ENCODE assay signal across 8 cellular contexts in genomic region chr5:172453986-172454354, GRCh38. TPM values are rescaled to one million over a fixed set of nuclear protein-coding genes. Genes with fewer than 3 reads are reported as not detected.
A peak's percentile ranks its signal among the peaks of the same experiment; 100 is the strongest.
DNase-seq lines count a peak whose midpoint lies in the region; ATAC-seq, FAIRE-seq and TF ChIP-seq lines count a peak whose summit lies in the region.

No MANE protein-coding gene starts in this region.

- TF ChIP-seq POLR2A in gastroesophageal sphincter (IDR thresholded peaks at IDR 0.05), result no peak

- POLR2A ChIA-PET in A673 (lab: Charles Lee; ENCODE audit: low non-redundant PET), result no interaction called here

- TF ChIP-seq CTCF in A673 (conservative IDR thresholded peaks at IDR 0.05; ENCODE audit: low read depth, low read length), result no peak
- TF ChIP-seq CTCF in GM20000 (IDR thresholded peaks at IDR 0.05; ENCODE audit: extremely low read depth, missing control alignments), result no peak
- TF ChIP-seq CTCF in VCaP (conservative IDR thresholded peaks at IDR 0.05), result no peak
- peak in 1 of 4 experiments; percentile 11 for TF ChIP-seq CTCF in gastroesophageal sphincter (IDR thresholded peaks at IDR 0.05)

- H3K4me1 ChIP-seq in A673 (ENCODE audit: insufficient read depth, low read length, poor library complexity, severe bottlenecking) (peaks cover 11% of the 10 kb centered on the region), gastroesophageal sphincter (peaks cover 0 to 65% (median 8%) of the 10 kb centered on the region in 3 donors), neuron (ENCODE audit: insufficient read depth, low read length) (peaks cover 11% of the 10 kb centered on the region)

- H3K4me3 ChIP-seq in A673 (ENCODE audit: low read depth, low read length, poor library complexity, severe bottlenecking) (peak overlapping the region; percentile 77), gastroesophageal sphincter (peak overlapping the region; percentile 75 to 98), neuron (ENCODE audit: low read length) (peak overlapping the region; percentile 78)

- H3K27ac ChIP-seq in A673 (ENCODE audit: low read depth, low read length, poor library complexity, severe bottlenecking) (peak overlapping the region; percentile 71), VCaP (peak overlapping the region; percentile 61), gastroesophageal sphincter (peak overlapping the region; percentile 76 to 95 (median 95))

- TF ChIP-seq EP300 in gastroesophageal sphincter (IDR thresholded peaks at IDR 0.05), result no peak

- no peaks in the 10 kb centered on the region for H3K27me3 ChIP-seq in A673 (replicated peaks; ENCODE audit: insufficient read depth, low read depth, low read length, poor library complexity)
- H3K27me3 ChIP-seq in gastroesophageal sphincter, result no peaks in the 10 kb centered on the region
- no peaks in the 10 kb centered on the region for H3K27me3 ChIP-seq in neuron (ENCODE audit: insufficient read depth, low read length)

- intact Hi-C loops in A673 (cut with micrococcal nuclease; ENCODE audit: unreplicated experiment), result no loop called here

- ATAC-seq in gastroesophageal sphincter, result peak; percentile 30

- H3K36me3 ChIP-seq in A673 (ENCODE audit: insufficient read depth, low read length, poor library complexity, severe bottlenecking), result no peaks in the 10 kb centered on the region
- H3K36me3 ChIP-seq in gastroesophageal sphincter, result peaks cover 0 to 6% of the 10 kb centered on the region in 2 donors
- H3K36me3 ChIP-seq in neuron (ENCODE audit: insufficient read depth, low read length), result peaks cover 6% of the 10 kb centered on the region

- peak; percentile 51 for DNase-seq in A673 (ENCODE audit: low spot score)
- peak; percentile 26 for DNase-seq in GM20000 (ENCODE audit: low spot score)
- no peak for DNase-seq in GM19239 (ENCODE audit: insufficient read length, low spot score)
- no peak for DNase-seq in 8988T
- DNase-seq in stimulated activated CD8-positive, alpha-beta memory T cell treated with anti-CD3 and anti-CD28 coated beads, Interleukin-4, amount 100 ng/mL, for 48 hours, result no peak

- no peaks in the 10 kb centered on the region for H3K9me3 ChIP-seq in A673 (ENCODE audit: low read depth, low read length, poor library complexity, severe bottlenecking)
- no peaks in the 10 kb centered on the region for H3K9me3 ChIP-seq in gastroesophageal sphincter
- H3K9me3 ChIP-seq in neuron (ENCODE audit: low read length), result no peaks in the 10 kb centered on the region

- peak overlapping the region; percentile 35 for H2AFZ ChIP-seq in neuron (ENCODE audit: low read depth, low read length)

- no TSS peak for BruUV-seq in A673 (replicated peaks; lab: Mats Ljungman, UMichigan)

- 0 to 6% methylated on average over 2 to 8 of the region's 34 CpGs for whole genome bisulfite sequencing in gastroesophageal sphincter (ENCODE audit: low coverage in 1 of 2), 2 donors

- CTCF ChIA-PET in A673 (lab: Charles Lee), result no interaction called here

- FAIRE-seq in GM19239 (lab: Jason Lieb, UNC), result no peak

RNA-seq across cellular contexts. Expression of gene SH3PXD2B, which starts 0.4 kb away (rescaled TPM):
- total RNA-seq in A673 (2021) (28.1 and 32.1 TPM in 2 replicates), gastroesophageal sphincter (10 to 100 TPM; 40.2 to 80.9 (median 56.0) TPM)

Comparison
In these comparisons a context has a peak if more than half of its experiments do, and no peak if none do; other contexts are left out.
1. DNase-seq: peak in A673 (single experiment) and GM20000 (single experiment); none in GM19239 (single experiment), 8988T (single experiment) and stimulated activated CD8-positive, alpha-beta memory T cell treated with anti-CD3 and anti-CD28 coated beads, Interleukin-4, amount 100 ng/mL, for 48 hours (single experiment).
2. Peak in every context shown above with its lines, with median percentiles within 50 percentile points of each other: H3K27ac ChIP-seq and H3K4me3 ChIP-seq.